24 cellular contexts compared by ENCODE assay signal in the genomic region with DNA sequence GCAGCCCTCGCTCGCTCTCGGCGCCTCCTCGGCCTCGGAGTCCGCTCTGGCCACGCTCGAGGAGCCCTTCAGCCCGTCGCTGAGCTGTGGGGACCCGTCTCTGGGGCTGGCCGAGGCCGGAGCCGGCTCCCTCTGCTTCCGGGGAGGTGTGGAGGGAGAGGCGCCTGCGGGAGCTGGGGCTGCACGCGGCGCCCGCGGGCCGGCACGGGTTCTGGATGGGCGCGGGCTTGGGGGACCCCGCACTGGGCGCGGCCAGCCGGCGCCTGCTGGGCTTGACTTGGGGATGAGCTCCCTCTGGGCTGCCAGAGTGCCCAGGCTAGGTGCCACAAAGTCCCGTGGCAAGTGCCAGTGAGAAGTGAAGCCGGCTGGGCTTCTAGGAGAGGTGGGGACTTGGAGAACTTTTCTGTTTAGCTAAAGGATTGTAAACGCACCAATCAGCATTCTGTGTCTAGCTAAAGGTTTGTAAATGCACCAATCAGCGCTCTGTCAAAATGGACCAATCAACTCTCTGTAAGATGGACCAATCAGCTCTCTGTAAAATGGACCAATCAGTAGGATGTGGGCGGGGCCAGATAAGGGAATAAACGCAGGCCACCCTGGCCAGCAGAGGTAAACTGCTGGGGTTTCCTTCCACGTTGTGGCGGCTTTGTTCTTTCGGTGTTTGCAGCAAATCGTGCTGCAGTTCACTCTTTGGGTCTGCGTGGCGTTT.
"Had no signal": no experiment of that assay in that cellular context is flagged by ENCODE, and none has a peak within 500 bp of the region (broad histone marks: within the 10 kb centered on the region; RNA-seq: fewer than 3 reads in every experiment).

No MANE protein-coding gene starts in this region.

- H3K36me3 ChIP-seq: adrenal gland, ascending aorta, cardiac muscle cell, esophagus squamous epithelium, left ventricle myocardium inferior, right lobe of liver, thoracic aorta, uterus had no signal

- ATAC-seq: activated naive CD4-positive, alpha-beta T cell treated with anti-CD3 and anti-CD28 coated beads, Interleukin-2, amount 50 U/mL, for 72 hours; activated T-cell treated with anti-CD3 and anti-CD28 coated beads, Interleukin-2, amount 50 U/mL, for 72 hours; mucosa of descending colon; natural killer cell treated with Interleukin-12 subunit alpha and Interleukin-12 subunit beta and Interleukin-15 and Interleukin-18, amount 100 ng/mL, for 72 hours; stimulated activated naive CD8-positive, alpha-beta T cell treated with anti-CD3 and anti-CD28 coated beads, Interleukin-15, Interleukin-2, amounts not matched to agents 100 U/mL and 50 U/mL, for 24 hours had no signal

- H3K4me1 ChIP-seq: adrenal gland, ascending aorta, esophagus squamous epithelium, left ventricle myocardium inferior, right lobe of liver, uterus had no signal

- H3K27ac ChIP-seq: adrenal gland, ascending aorta, cardiac muscle cell, esophagus squamous epithelium, left ventricle myocardium inferior, right lobe of liver, thoracic aorta, uterus had no signal

- H3K9me3 Mint-ChIP-seq: activated B cell treated with CpG ODN at 0.5 μM for 24 hours; activated naive CD4-positive, alpha-beta T cell treated with anti-CD3 and anti-CD28 coated beads, Interleukin-2, amount 50 U/mL, for 72 hours; activated T-cell treated with anti-CD3 and anti-CD28 coated beads, Interleukin-2, amount 50 U/mL, for 72 hours; brain; natural killer cell treated with Interleukin-12 subunit alpha and Interleukin-12 subunit beta and Interleukin-15 and Interleukin-18, amount 100 ng/mL, for 72 hours had no signal

- H3K27me3 Mint-ChIP-seq: activated B cell treated with CpG ODN at 0.5 μM for 24 hours, brain had no signal

- H3K36me3 Mint-ChIP-seq: activated naive CD4-positive, alpha-beta T cell treated with anti-CD3 and anti-CD28 coated beads, Interleukin-2, amount 50 U/mL, for 72 hours; brain; natural killer cell treated with Interleukin-12 subunit alpha and Interleukin-12 subunit beta and Interleukin-15 and Interleukin-18, amount 100 ng/mL, for 72 hours had no signal

- DNase-seq: activated B cell treated with CpG ODN at 0.5 μM for 24 hours; activated CD4-positive, alpha-beta T cell treated with anti-CD3 and anti-CD28 coated beads, Interleukin-2, amount 50 U/mL, for 4 hours; activated naive CD4-positive, alpha-beta T cell; activated T-cell treated with anti-CD3 and anti-CD28 coated beads for 4 hours; activated T-cell treated with anti-CD3 and anti-CD28 coated beads, Interleukin-2, amount 50 U/mL, for 72 hours; cortex of kidney; esophagus squamous epithelium; foreskin melanocyte; left ventricle myocardium inferior; mucosa of descending colon; posterior cingulate gyrus; right lobe of liver; stimulated activated CD4-positive, alpha-beta T cell treated with anti-CD3 and anti-CD28 coated beads, Interleukin-2, amount 100 ng/mL, for 48 hours; stimulated activated naive CD8-positive, alpha-beta T cell treated with anti-CD3 and anti-CD28 coated beads, Interleukin-15, Interleukin-2, amounts not matched to agents 100 U/mL and 50 U/mL, for 24 hours; T-helper 2 cell; trophoblast cell; uterus had no signal

- H3K4me3 ChIP-seq: adrenal gland, ascending aorta, cardiac muscle cell, esophagus squamous epithelium, left ventricle myocardium inferior, mucosa of descending colon, right lobe of liver, thoracic aorta, uterus had no signal

- H3K4me1 Mint-ChIP-seq: activated B cell treated with CpG ODN at 0.5 μM for 24 hours, brain had no signal

- H3K27ac Mint-ChIP-seq: activated B cell treated with CpG ODN at 0.5 μM for 24 hours; activated naive CD4-positive, alpha-beta T cell treated with anti-CD3 and anti-CD28 coated beads, Interleukin-2, amount 50 U/mL, for 72 hours; activated T-cell treated with anti-CD3 and anti-CD28 coated beads, Interleukin-2, amount 50 U/mL, for 72 hours; brain; natural killer cell treated with Interleukin-12 subunit alpha and Interleukin-12 subunit beta and Interleukin-15 and Interleukin-18, amount 100 ng/mL, for 72 hours had no signal

- H3K9me3 ChIP-seq: adrenal gland, ascending aorta, esophagus squamous epithelium, left ventricle myocardium inferior, mucosa of descending colon, right lobe of liver, thoracic aorta, uterus had no signal

- H3K4me3 Mint-ChIP-seq: activated B cell treated with CpG ODN at 0.5 μM for 24 hours; activated T-cell treated with anti-CD3 and anti-CD28 coated beads, Interleukin-2, amount 50 U/mL, for 72 hours; brain; natural killer cell treated with Interleukin-12 subunit alpha and Interleukin-12 subunit beta and Interleukin-15 and Interleukin-18, amount 100 ng/mL, for 72 hours had no signal

- H3K27me3 ChIP-seq: adrenal gland, ascending aorta, cardiac muscle cell, esophagus squamous epithelium, right lobe of liver, uterus had no signal
